In genomic region chr13:110499621-110500281, GRCh38 we compare ENCODE assay signal across 10 cellular contexts.
DNase-seq lines count a peak whose midpoint lies in the region; ATAC-seq, FAIRE-seq and TF ChIP-seq lines count a peak whose summit lies in the region.
"Had no signal": no experiment of that assay in that cellular context is flagged by ENCODE, and none has a peak within 500 bp of the region (broad histone marks: within the 10 kb centered on the region; RNA-seq: fewer than 3 reads in every experiment).

No MANE protein-coding gene starts in this region.

- no peak overlapping the region for H2AFZ ChIP-seq in hepatocyte

- no peak overlapping the region for H3K4me2 ChIP-seq in hepatocyte
- H3K4me2 ChIP-seq: BLaER1 had no signal

- DNase-seq in AG04449 (ENCODE audit: low read depth, low spot score) (peak; percentile 51), HFF-Myc (ENCODE audit: extremely low read depth, low read depth) (peak; percentile 87), NCI-H748 treated with DMSO at 0.1 percent for 48 hours (lab: John Stamatoyannopoulos, UW) (peak; percentile 95), epidermal melanocyte (ENCODE audit: insufficient read length, low spot score) (peak; percentile 29), hepatocyte (ENCODE audit: low spot score) (no peak), GM19239 (ENCODE audit: insufficient read length, low spot score) (no peak), stomach (no peak)

- H3K36me3 ChIP-seq in hepatocyte (replicated peaks; ENCODE audit: insufficient read depth, low read depth) = no peaks in the 10 kb centered on the region
- peaks cover 50 to 99% (median 95%) of the 10 kb centered on the region in 4 donors for H3K36me3 ChIP-seq in stomach
- H3K36me3 ChIP-seq: BLaER1 had no signal

- no peaks in the 10 kb centered on the region for H3K4me1 ChIP-seq in hepatocyte (ENCODE audit: insufficient read depth)
- peaks cover 0 to 11% (median 0%) of the 10 kb centered on the region in 4 donors for H3K4me1 ChIP-seq in stomach

- H4K20me1 ChIP-seq in hepatocyte (ENCODE audit: insufficient read depth, poor library complexity, severe bottlenecking) = no peaks in the 10 kb centered on the region
- H4K20me1 ChIP-seq: BLaER1 had no signal

- POLR2A ChIA-PET in AG04449 (lab: Yijun Ruan, JAX) = no interaction called here

- 72% methylated on average over 10 of the region's 10 CpGs for WGBS in hepatocyte (ENCODE audit: low lambda C conversion rate, missing lambda C conversion rate)
- WGBS in stomach, 5 donors = 83 to 91% (median 88%) methylated on average over 10 of the region's 10 CpGs

- intact Hi-C loops in stomach (cut with DNase I; ENCODE audit: low total_unique reads) = no loop called here

- TF ChIP-seq EP300 in stomach (IDR thresholded peaks at IDR 0.05) = no peak

- CTCF ChIA-PET in AG04449 (lab: Yijun Ruan, JAX) = interaction anchor here (0.8 kb wide), 1 partner anchor 119 kb away, joined by 4 read pairs; no protein-coding TSS in a partner anchor

- H3K9me2 ChIP-seq in hepatocyte (replicated peaks; ENCODE audit: insufficient read depth) = no peaks in the 10 kb centered on the region

- TF ChIP-seq POLR2A in stomach (IDR thresholded peaks at IDR 0.05) = no peak

- H3K4me3 ChIP-seq in AG04449 (ENCODE audit: low read depth, low read length) = no peak overlapping the region
- no peak overlapping the region for H3K4me3 ChIP-seq in HFF-Myc (replicated peaks; ENCODE audit: low read depth, low read length)
- H3K4me3 ChIP-seq in hepatocyte = no peak overlapping the region
- H3K4me3 ChIP-seq in stomach = no peak overlapping the region
- H3K4me3 ChIP-seq: BLaER1 had no signal

- H3K79me2 ChIP-seq in hepatocyte = no peaks in the 10 kb centered on the region

- no peak for ATAC-seq in HG03135 (IDR thresholded peaks at IDR 0.05; ENCODE audit: unreplicated experiment)

- H3K27ac ChIP-seq in hepatocyte (no peak overlapping the region), stomach (no peak overlapping the region)
- H3K27ac ChIP-seq: BLaER1 had no signal

- TF ChIP-seq CTCF in AG04449 (IDR thresholded peaks at IDR 0.05; ENCODE audit: insufficient read depth, low read length, missing control alignments) = no peak
- TF ChIP-seq CTCF in HFF-Myc (IDR thresholded peaks at IDR 0.05; ENCODE audit: low read depth, low read length, missing control alignments) = no peak
- TF ChIP-seq CTCF in hepatocyte (IDR thresholded peaks at IDR 0.05; ENCODE audit: poor library complexity) = no peak
- TF ChIP-seq CTCF in stomach (IDR thresholded peaks at IDR 0.05) = no peak

- no peaks in the 10 kb centered on the region for H3K9me3 ChIP-seq in hepatocyte (ENCODE audit: low read depth)
- H3K9me3 ChIP-seq in stomach = peaks cover 0 to 5% (median 0%) of the 10 kb centered on the region in 4 donors

- FAIRE-seq in GM19239 (lab: Jason Lieb, UNC) = no peak
- FAIRE-seq: H1 had no signal

- H3K27me3 ChIP-seq in hepatocyte = no peaks in the 10 kb centered on the region
- H3K27me3 ChIP-seq in stomach = no peaks in the 10 kb centered on the region
- H3K27me3 ChIP-seq: BLaER1 had no signal

Comparison
In these comparisons a context has a peak if more than half of its experiments do, and no peak if none do; other contexts are left out.
1. DNase-seq: peak in AG04449 (single experiment), HFF-Myc (single experiment), NCI-H748 treated with DMSO at 0.1 percent for 48 hours (single experiment) and epidermal melanocyte (single experiment); none in hepatocyte (single experiment), GM19239 (single experiment) and stomach (single experiment).